In genomic region chr14:52791204-52792096, GRCh38 we compare ENCODE assay signal across 1 cellular context.
TF ChIP-seq lines count a peak whose summit lies in the region.

GNPNAT1 (minus strand) TSS chr14:52791607; CDS start chr14:52784650, 6,957 bp downstream.

TF ChIP-seq in K562, 482 proteins besides CTCF, POLR2A, EP300 and RAD21 (continued from another document and continues in another):
- TF ChIP-seq MGA (IDR thresholded peaks at IDR 0.05) (peak; percentile 89), GATAD2A (IDR thresholded peaks at IDR 0.05) (0 out of 2 replicates have a peak, but pooled peaks have one; percentile 68), MTA2 (IDR thresholded peaks at IDR 0.05; ENCODE audit: low read depth) (no peak), MNT (conservative IDR thresholded peaks at IDR 0.05) (peak; percentile 68 to 79), UBTF (IDR thresholded peaks at IDR 0.05; ENCODE audit: borderline replicate concordance in 1 of 2, low read depth in 2 of 2, low read length in 2 of 2) (0 out of 4 replicates have a peak, but pooled peaks of 1 of the 2 experiments have one; percentile 10), SIX5 (IDR thresholded peaks at IDR 0.05; ENCODE audit: borderline replicate concordance in 1 of 2, insufficient read depth in 1 of 2, low read depth in 1 of 2, low read length in 2 of 2) (no peak), NRF1 (conservative IDR thresholded peaks at IDR 0.05 in 1 of 2, IDR thresholded peaks at IDR 0.05 in 1 of 2) (peak; percentile 82 to 85), CCNT2 (IDR thresholded peaks at IDR 0.05; ENCODE audit: borderline replicate concordance, extremely low read depth, insufficient read length, low read depth, low read length) (peak; percentile 60), NONO (IDR thresholded peaks at IDR 0.05; ENCODE audit: low read depth in 2 of 2, low read length in 1 of 2) (peak in 1 of 2 experiments; percentile 42; a peak in 1 of 4 replicates), FOXP1 (CRISPR knock-in tag; IDR thresholded peaks at IDR 0.05) (no peak), MYC (IDR thresholded peaks at IDR 0.05; ENCODE audit: low read depth, low read length) (peak; percentile 56; the same call in 1 of the 2 replicates), MYC (CRISPR knock-in tag; IDR thresholded peaks at IDR 0.05; ENCODE audit: borderline replicate concordance, low read depth) (peak; percentile 58; the same call in 1 of the 2 replicates), ZNF224 (CRISPR knock-in tag; IDR thresholded peaks at IDR 0.05) (no peak), HEY1 (CRISPR knock-in tag; IDR thresholded peaks at IDR 0.05; ENCODE audit: borderline replicate concordance) (no peak), RUNX1 (IDR thresholded peaks at IDR 0.05; ENCODE audit: low read depth) (no peak), SOX6 (IDR thresholded peaks at IDR 0.05) (peak; percentile 42; the same call in 1 of the 2 replicates), CREB3L1 (IDR thresholded peaks at IDR 0.05; ENCODE audit: borderline replicate concordance, low read depth) (peak; percentile 41; the same call in 1 of the 2 replicates), FOXM1 (IDR thresholded peaks at IDR 0.05; ENCODE audit: low read depth) (no peak), FOXM1 (CRISPR knock-in tag; IDR thresholded peaks at IDR 0.05; ENCODE audit: low read depth) (0 out of 2 replicates have a peak, but pooled peaks have one; percentile 61), PHF8 (IDR thresholded peaks at IDR 0.05; ENCODE audit: borderline replicate concordance, low read length) (peak; percentile 84), SAP30 (IDR thresholded peaks at IDR 0.05; ENCODE audit: borderline replicate concordance, insufficient read depth, low read depth, low read length, poor library complexity, severe bottlenecking) (peak; percentile 51), ZNF696 (CRISPR knock-in tag; conservative IDR thresholded peaks at IDR 0.05) (no peak), ATF7 (IDR thresholded peaks at IDR 0.05) (peak; percentile 21; the same call in 1 of the 2 replicates), FOXK2 (conservative IDR thresholded peaks at IDR 0.05 in 1 of 2, IDR thresholded peaks at IDR 0.05 in 1 of 2; ENCODE audit: low read depth in 2 of 2) (0 out of 4 replicates have a peak, but pooled peaks of 1 of the 2 experiments have one; percentile 37), FOSL1 (tag; conservative IDR thresholded peaks at IDR 0.05) (peak; percentile 46), ZNF589 (CRISPR knock-in tag; IDR thresholded peaks at IDR 0.05; ENCODE audit: low read depth) (0 out of 2 replicates have a peak, but pooled peaks have one; percentile 30), VEZF1 (CRISPR knock-in tag; IDR thresholded peaks at IDR 0.05) (peak; percentile 79), ZNF263 (CRISPR knock-in tag; IDR thresholded peaks at IDR 0.05; ENCODE audit: borderline replicate concordance) (peak; percentile 31; the same call in 1 of the 2 replicates), CREM (IDR thresholded peaks at IDR 0.05; ENCODE audit: low read depth) (peak; percentile 77), MLX (CRISPR knock-in tag; conservative IDR thresholded peaks at IDR 0.05) (no peak), RNF2 (IDR thresholded peaks at IDR 0.05) (0 out of 2 replicates have a peak, but pooled peaks have one; percentile 49), ZBTB1 (CRISPR knock-in tag; IDR thresholded peaks at IDR 0.05; ENCODE audit: borderline replicate concordance, low read depth) (peak; percentile 62; the same call in 1 of the 2 replicates), TEAD4 (IDR thresholded peaks at IDR 0.05; ENCODE audit: low read length) (0 out of 2 replicates have a peak, but pooled peaks have one; percentile 30), TEAD4 (CRISPR knock-in tag; IDR thresholded peaks at IDR 0.05; ENCODE audit: borderline replicate concordance) (no peak), POLR2B (IDR thresholded peaks at IDR 0.05; ENCODE audit: low read depth, partially characterized antibody) (peak; percentile 48), MAZ (CRISPR knock-in tag; conservative IDR thresholded peaks at IDR 0.05 in 1 of 2, IDR thresholded peaks at IDR 0.05 in 1 of 2) (peak; percentile 67 to 79), HDAC1 (IDR thresholded peaks at IDR 0.05) (peak in 1 of 2 experiments; percentile 49; a peak in 2 of 4 replicates), L3MBTL2 (IDR thresholded peaks at IDR 0.05) (peak; percentile 92), ZFP36 (IDR thresholded peaks at IDR 0.05; ENCODE audit: low read depth, low read length, partially characterized antibody) (no peak), ZNF639 (CRISPR knock-in tag; conservative IDR thresholded peaks at IDR 0.05 in 1 of 2, IDR thresholded peaks at IDR 0.05 in 1 of 2) (peak in 1 of 2 experiments; percentile 44; a peak in 1 of 4 replicates)
